ENCODE assay signal across 8 cellular contexts in genomic region chr17:2253768-2254406, GRCh38. TPM values are rescaled to one million over a fixed set of nuclear protein-coding genes. Genes with fewer than 3 reads are reported as not detected.
DNase-seq lines count a peak whose midpoint lies in the region; ATAC-seq and TF ChIP-seq lines count a peak whose summit lies in the region.
"Had no signal": no experiment of that assay in that cellular context is flagged by ENCODE, and none has a peak within 500 bp of the region (broad histone marks: within the 10 kb centered on the region; RNA-seq: fewer than 3 reads in every experiment).

No MANE protein-coding gene starts in this region.

- BruUV-seq in IMR-90 (replicated peaks; lab: Mats Ljungman, UMichigan) = no TSS peak

- POLR2A ChIA-PET in IMR-90 (lab: Charles Lee; ENCODE audit: unreplicated experiment) = no interaction called here

- no peak overlapping the region for H3K4me3 ChIP-seq in IMR-90 (ENCODE audit: insufficient read depth, low read depth, low read length)
- H3K4me3 ChIP-seq in mucosa of descending colon = no peak overlapping the region
- H3K4me3 ChIP-seq in tibial nerve = no peak overlapping the region
- H3K4me3 ChIP-seq in suprapubic skin = no peak overlapping the region

- H3K9me1 ChIP-seq in IMR-90 (ENCODE audit: insufficient read depth, low read length) = peaks cover 12% of the 10 kb centered on the region

- 0 out of 2 replicates have a peak overlapping the region, but pooled peaks have one; percentile 38 for H2AK5ac ChIP-seq in IMR-90 (ENCODE audit: low read depth, low read length)

- no peak overlapping the region for H3K18ac ChIP-seq in IMR-90 (ENCODE audit: low read depth, low read length)

- H2AK9ac ChIP-seq in IMR-90 (replicated peaks; ENCODE audit: low read depth, low read length, poor library complexity) = no peak overlapping the region

- 76% methylated on average over 2 of the region's 5 CpGs; no CpG with 5 or more reads in 1 of the 2 experiments for WGBS in IMR-90 (ENCODE audit: extremely low coverage in 2 of 2, insufficient read length in 1 of 2), 2 experiments
- WGBS in tibial nerve, 2 donors = 82 to 89% methylated on average over 5 of the region's 5 CpGs
- 71% methylated on average over 5 of the region's 5 CpGs for WGBS in suprapubic skin

- H2BK5ac ChIP-seq in IMR-90 (ENCODE audit: low read depth, low read length, poor library complexity, severe bottlenecking) = no peak overlapping the region

- no peak overlapping the region for H2AFZ ChIP-seq in IMR-90 (replicated peaks; ENCODE audit: low read length, poor library complexity)

- peak; percentile 65 for ATAC-seq in GM18868 (IDR thresholded peaks at IDR 0.05; ENCODE audit: unreplicated experiment)
- ATAC-seq in GM21619 (IDR thresholded peaks at IDR 0.05; ENCODE audit: unreplicated experiment) = peak; percentile 92
- no peak for ATAC-seq in IMR-90 (ENCODE audit: low read depth)
- ATAC-seq in mucosa of descending colon = peak; percentile 45

- H3K23ac ChIP-seq in IMR-90 (ENCODE audit: low read depth, low read length) = peak overlapping the region; percentile 25

- H3K4me2 ChIP-seq in IMR-90 (ENCODE audit: low read depth, low read length) = no peak overlapping the region

- H3K4ac ChIP-seq in IMR-90 (ENCODE audit: low read depth, low read length) = peak overlapping the region; percentile 53; the same call in 1 of the 2 replicates

- no peak overlapping the region for H2BK120ac ChIP-seq in IMR-90 (ENCODE audit: low read depth, low read length)

- no peak overlapping the region for H4K8ac ChIP-seq in IMR-90 (ENCODE audit: low read depth in 2 of 2, low read length in 2 of 2)

- CTCF ChIA-PET in IMR-90 (lab: Yijun Ruan, JAX) = interaction anchor here (0.6 kb wide), 1 partner anchor 61 kb away, joined by 4 read pairs; no protein-coding TSS in a partner anchor

- TF ChIP-seq POLR2A in IMR-90 (IDR thresholded peaks at IDR 0.05; ENCODE audit: low read depth, low read length) = no peak
- TF ChIP-seq POLR2A in tibial nerve (IDR thresholded peaks at IDR 0.05) = no peak
- TF ChIP-seq POLR2A in suprapubic skin (IDR thresholded peaks at IDR 0.05) = no peak

- intact Hi-C loops in IMR-90 (cut with micrococcal nuclease) = no loop called here
- intact Hi-C loops in mucosa of descending colon (cut with DNase I, micrococcal nuclease) = no loop called here

- H3K27me3 ChIP-seq in IMR-90 (ENCODE audit: control insufficient read depth, insufficient read depth, low read length) (no peaks in the 10 kb centered on the region), tibial nerve (no peaks in the 10 kb centered on the region), suprapubic skin (no peaks in the 10 kb centered on the region)

- no peak overlapping the region for H2BK20ac ChIP-seq in IMR-90 (ENCODE audit: low read depth, low read length)

- H3K56ac ChIP-seq in IMR-90 (ENCODE audit: extremely low read depth, insufficient read depth, low read length) = no peak overlapping the region

- H4K20me1 ChIP-seq in IMR-90 (ENCODE audit: insufficient read depth, low read length) = no peaks in the 10 kb centered on the region

- no peak overlapping the region for H4K5ac ChIP-seq in IMR-90 (ENCODE audit: low read depth, low read length)

- no peak overlapping the region for H3K9ac ChIP-seq in IMR-90 (ENCODE audit: low read depth, low read length)

- TF ChIP-seq CTCF in IMR-90 (conservative IDR thresholded peaks at IDR 0.05; ENCODE audit: low read depth, low read length) (no peak), mucosa of descending colon (IDR thresholded peaks at IDR 0.05) (no peak), tibial nerve (IDR thresholded peaks at IDR 0.05) (no peak), suprapubic skin (IDR thresholded peaks at IDR 0.05) (no peak)

- dilution Hi-C loops in IMR-90 (cut with HindIII; ENCODE audit: low sequenced_read_pairs, unreplicated experiment) = no loop called here

- 0 out of 2 replicates have a peak overlapping the region, but pooled peaks have one; percentile 54 for H4K91ac ChIP-seq in IMR-90 (ENCODE audit: insufficient read depth, low read depth, low read length)

- H3K27ac ChIP-seq in IMR-90 (ENCODE audit: insufficient read depth, low read length) = no peak overlapping the region
- no peak overlapping the region for H3K27ac ChIP-seq in tibial nerve
- no peak overlapping the region for H3K27ac ChIP-seq in suprapubic skin
- H3K27ac ChIP-seq: HL-60 had no signal

- TF ChIP-seq EP300 in tibial nerve (IDR thresholded peaks at IDR 0.05) (no peak), suprapubic skin (IDR thresholded peaks at IDR 0.05) (no peak)

- H2BK15ac ChIP-seq in IMR-90 (ENCODE audit: low read depth, low read length) = peak overlapping the region; percentile 4; the same call in 1 of the 3 replicates

- TF ChIP-seq RAD21 in IMR-90 (IDR thresholded peaks at IDR 0.05; ENCODE audit: low read length) = no peak

- in situ Hi-C loops in IMR-90 (cut with MboI; ENCODE audit: low sequenced_read_pairs) = no loop called here

- H3K36me3 ChIP-seq in IMR-90 (ENCODE audit: control insufficient read depth, insufficient read depth, low read length) (peaks cover 3% of the 10 kb centered on the region), mucosa of descending colon (ENCODE audit: low read depth) (no peaks in the 10 kb centered on the region), tibial nerve (peaks cover 0 to 40% (median 0%) of the 10 kb centered on the region in 3 donors), suprapubic skin (peaks cover 17% of the 10 kb centered on the region)

- peak overlapping the region; percentile 62; the same call in 1 of the 2 replicates for H3K14ac ChIP-seq in IMR-90 (replicated peaks; ENCODE audit: low read depth, low read length)

- H3K4me1 ChIP-seq in IMR-90 (ENCODE audit: control insufficient read depth, insufficient read depth, low read length) (peaks cover 11% of the 10 kb centered on the region), mucosa of descending colon (ENCODE audit: low read depth) (no peaks in the 10 kb centered on the region), tibial nerve (no peaks in the 10 kb centered on the region), suprapubic skin (no peaks in the 10 kb centered on the region)

- H3K79me1 ChIP-seq in IMR-90 (ENCODE audit: low read depth in 1 of 2, low read length in 2 of 2) = peaks cover 32 to 70% of the 10 kb centered on the region in 2 experiments

- H3K9me3 ChIP-seq in IMR-90 (ENCODE audit: control insufficient read depth, insufficient read depth, low read length) (no peaks in the 10 kb centered on the region), mucosa of descending colon (no peaks in the 10 kb centered on the region), tibial nerve (no peaks in the 10 kb centered on the region), suprapubic skin (no peaks in the 10 kb centered on the region)

- DNase-seq in IMR-90 = no peak
- DNase-seq in mucosa of descending colon = no peak
- no peak for DNase-seq in tibial nerve (ENCODE audit: low spot score in 2 of 2)
- no peak for DNase-seq in dermis blood vessel endothelial cell
- DNase-seq in suprapubic skin (ENCODE audit: low spot score in 2 of 2) = no peak

TF ChIP-seq in IMR-90, 13 proteins besides CTCF, POLR2A, EP300 and RAD21 (continues in another document):
- TF ChIP-seq USF2 (IDR thresholded peaks at IDR 0.05; ENCODE audit: low read depth, low read length) = no peak
- TF ChIP-seq MAFK (IDR thresholded peaks at IDR 0.05; ENCODE audit: low read depth, low read length) = no peak
- no peak for TF ChIP-seq MXI1 (IDR thresholded peaks at IDR 0.05; ENCODE audit: borderline replicate concordance, low read depth, low read length)
- TF ChIP-seq FOS (IDR thresholded peaks at IDR 0.05; ENCODE audit: low read depth, low read length) = no peak
- TF ChIP-seq NFE2L2 (IDR thresholded peaks at IDR 0.05; ENCODE audit: low read depth, low read length) = no peak
- TF ChIP-seq BHLHE40 (IDR thresholded peaks at IDR 0.05; ENCODE audit: low read depth, low read length) = no peak
- TF ChIP-seq MAZ (IDR thresholded peaks at IDR 0.05; ENCODE audit: borderline replicate concordance, low read depth, low read length) = no peak
- TF ChIP-seq CHD1 (IDR thresholded peaks at IDR 0.05; ENCODE audit: low read depth, low read length) = no peak
- no peak for TF ChIP-seq RCOR1 (IDR thresholded peaks at IDR 0.05; ENCODE audit: insufficient replicate concordance, low read length)
- no peak for TF ChIP-seq ELK1 (IDR thresholded peaks at IDR 0.05; ENCODE audit: borderline replicate concordance, low read depth, low read length)
- TF ChIP-seq CEBPB (IDR thresholded peaks at IDR 0.05; ENCODE audit: low read depth, low read length) = no peak

RNA-seq across cellular contexts. Expression of gene SMG6, which starts 49.7 kb away (rescaled TPM):
- total RNA-seq in IMR-90 (2012; rRNA removed) = 16.3 and 18.9 TPM in 2 replicates
- polyA plus RNA-seq in IMR-90 (2012; rRNA removed) = 23.5 and 30.3 TPM in 2 replicates
- polyA plus RNA-seq in IMR-90 (2012; cell fraction: cytosol; rRNA removed) = 17.7 and 31.5 TPM in 2 replicates
- 32.6 and 45.9 TPM in 2 replicates for polyA plus RNA-seq in IMR-90 (2012; cell fraction: nucleus; rRNA removed; ENCODE audit: low replicate concordance)
- total RNA-seq in mucosa of descending colon = 10 to 100 TPM; 25.9 to 41.6 (median 38.8) TPM
- 10 to 100 TPM; 29.5 to 86.5 (median 40.1) TPM for total RNA-seq in tibial nerve
- 29.3 and 65.6 TPM in 2 replicates for total RNA-seq in dermis blood vessel endothelial cell
- total RNA-seq in suprapubic skin = 10 to 100 TPM; 29.6 to 58.6 (median 45.5) TPM

RNA-seq across cellular contexts. Expression of gene SRR, which starts 49.9 kb away (rescaled TPM):
- 38.0 and 52.7 TPM in 2 replicates for total RNA-seq in IMR-90 (2012; rRNA removed)
- 13.1 and 14.5 TPM in 2 replicates for polyA plus RNA-seq in IMR-90 (2012; rRNA removed)
- polyA plus RNA-seq in IMR-90 (2012; cell fraction: cytosol; rRNA removed) = 11.2 and 12.0 TPM in 2 replicates
- 2.8 and 8.8 TPM in 2 replicates for polyA plus RNA-seq in IMR-90 (2012; cell fraction: nucleus; rRNA removed; ENCODE audit: low replicate concordance)
- 10 to 100 TPM in 1 of 3 donors, 1 to 10 TPM in 2; 9.7 to 16.2 (median 9.8) TPM for total RNA-seq in mucosa of descending colon
- total RNA-seq in tibial nerve = 10 to 100 TPM in 1 of 4 donors, 1 to 10 TPM in 3; 6.3 to 13.8 (median 7.9) TPM
- total RNA-seq in dermis blood vessel endothelial cell = 12.2 and 13.6 TPM in 2 replicates
- total RNA-seq in suprapubic skin = 10 to 100 TPM in 3 of 4 donors, 1 to 10 TPM in 1; 4.0 to 13.9 (median 11.2) TPM
